8 cellular contexts compared by ENCODE assay signal in the genomic region with DNA sequence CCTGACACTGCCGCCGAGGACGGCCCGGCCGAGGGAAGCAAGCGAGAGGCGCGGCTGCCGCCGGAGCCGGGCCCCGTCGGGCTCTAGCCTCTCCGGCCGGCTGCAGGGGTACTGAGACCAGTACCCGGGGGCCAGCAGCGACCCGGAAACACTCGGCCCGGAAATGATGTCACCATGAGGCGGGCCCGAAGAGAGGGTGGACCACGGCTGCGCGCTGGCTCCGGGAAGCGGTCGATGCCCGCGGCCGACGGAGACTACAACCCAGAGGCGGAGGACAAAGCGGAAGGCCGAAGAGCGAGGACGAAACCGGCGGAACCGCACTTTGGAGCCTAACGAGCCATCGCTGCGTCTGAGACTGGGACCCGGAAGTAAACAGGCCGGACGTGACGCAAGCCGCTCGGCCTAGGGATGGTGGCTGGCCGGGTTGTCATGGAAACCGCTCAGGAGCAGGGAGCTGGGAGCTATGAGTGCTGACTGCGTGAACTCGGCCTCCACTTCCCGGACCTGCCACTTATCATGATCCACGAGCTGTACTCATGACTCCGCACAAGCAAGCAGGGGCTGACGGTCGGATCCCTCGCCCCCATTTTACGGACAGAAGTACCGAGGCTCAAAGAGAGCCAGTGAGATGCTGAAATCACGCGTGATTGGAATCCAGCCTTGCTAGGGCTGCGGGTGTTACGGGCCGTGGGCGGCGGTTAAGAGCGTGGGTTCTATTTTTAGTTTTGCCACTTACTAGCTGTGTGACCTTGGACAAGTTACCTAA. TPM values are rescaled to one million over a fixed set of nuclear protein-coding genes. Genes with fewer than 3 reads are reported as not detected.
A peak's percentile ranks its signal among the peaks of the same experiment; 100 is the strongest.
DNase-seq lines count a peak whose midpoint lies in the region; ATAC-seq and TF ChIP-seq lines count a peak whose summit lies in the region.

A gene with protein sequence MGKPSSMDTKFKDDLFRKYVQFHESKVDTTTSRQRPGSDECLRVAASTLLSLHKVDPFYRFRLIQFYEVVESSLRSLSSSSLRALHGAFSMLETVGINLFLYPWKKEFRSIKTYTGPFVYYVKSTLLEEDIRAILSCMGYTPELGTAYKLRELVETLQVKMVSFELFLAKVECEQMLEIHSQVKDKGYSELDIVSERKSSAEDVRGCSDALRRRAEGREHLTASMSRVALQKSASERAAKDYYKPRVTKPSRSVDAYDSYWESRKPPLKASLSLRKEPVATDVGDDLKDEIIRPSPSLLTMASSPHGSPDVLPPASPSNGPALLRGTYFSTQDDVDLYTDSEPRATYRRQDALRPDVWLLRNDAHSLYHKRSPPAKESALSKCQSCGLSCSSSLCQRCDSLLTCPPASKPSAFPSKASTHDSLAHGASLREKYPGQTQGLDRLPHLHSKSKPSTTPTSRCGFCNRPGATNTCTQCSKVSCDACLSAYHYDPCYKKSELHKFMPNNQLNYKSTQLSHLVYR (minus strand): TSS at position 150 of the 766 bp plus-strand sequence. CDS start 7,039 bp downstream, outside the sequence.

- peak within 1 kb of the TSS; percentile 95 for H3K9ac ChIP-seq in SK-N-MC (ENCODE audit: insufficient read length)

- H3K27ac ChIP-seq in SK-N-MC (peak within 1 kb of the TSS; percentile 98), testis (peak within 1 kb of the TSS; percentile 98 to 99)

- DNase-seq in GM04504 (ENCODE audit: low read depth) (peak; percentile 86), HFF-Myc (ENCODE audit: extremely low read depth, low read depth) (peak; percentile 82), NAMALWA (ENCODE audit: low spot score) (peak; percentile 96), SK-N-MC (ENCODE audit: low read depth, low spot score) (peak; percentile 72), glomerular visceral epithelial cell (ENCODE audit: extremely low spot score) (peak; percentile 96), omental fat pad (ENCODE audit: low spot score) (peak; percentile 99), testis (peak; percentile 99)
- DNase-seq in activated naive CD4-positive, alpha-beta T cell treated with anti-CD3 and anti-CD28 coated beads, Interleukin-2, amount 50 U/mL, for 16 hours, result peak; percentile 90

- no peaks in the 10 kb centered on the region for H3K9me3 ChIP-seq in SK-N-MC (ENCODE audit: low read depth, low read length)
- no peaks in the 10 kb centered on the region for H3K9me3 ChIP-seq in testis

- H3K27me3 ChIP-seq in testis, result no peaks in the 10 kb centered on the region

- H3K4me3 ChIP-seq in HFF-Myc (replicated peaks; ENCODE audit: low read depth, low read length) (peak within 1 kb of the TSS; percentile 95), SK-N-MC (peak within 1 kb of the TSS; percentile 91), testis (peak within 1 kb of the TSS; percentile 96 to 99)

- H3K36me3 ChIP-seq in SK-N-MC (ENCODE audit: insufficient read depth, low read length), result no peaks in the 10 kb centered on the region
- H3K36me3 ChIP-seq in testis (ENCODE audit: low read depth, missing control alignments), result no peaks in the 10 kb centered on the region

- peak; percentile 90 for ATAC-seq in omental fat pad (ENCODE audit: low FRiP score)

- peak; percentile 38 for TF ChIP-seq POLR2A in testis (IDR thresholded peaks at IDR 0.05)

- peaks cover 24% of the 10 kb centered on the region for H3K4me1 ChIP-seq in testis

- intact Hi-C loops in testis (cut with DNase I; ENCODE audit: low total_unique reads), result no loop called here

- no peak for TF ChIP-seq CTCF in HFF-Myc (IDR thresholded peaks at IDR 0.05; ENCODE audit: low read depth, low read length, missing control alignments)
- no peak for TF ChIP-seq CTCF in omental fat pad (IDR thresholded peaks at IDR 0.05)
- no peak for TF ChIP-seq CTCF in testis (IDR thresholded peaks at IDR 0.05)

- WGBS in testis, 2 donors, result 0 to 1% methylated on average over 44 to 58 of the region's 69 CpGs

RNA-seq across cellular contexts. Expression of the gene that starts here (rescaled TPM):
- total RNA-seq in omental fat pad (1 to 10 TPM; 3.3 to 6.4 (median 3.6) TPM), testis (10 to 100 TPM; 21.9 to 26.0 TPM)
- 30.7 TPM for polyA plus RNA-seq in testis (ENCODE audit: insufficient read depth, low read depth, low replicate concordance)

Comparison
In these comparisons a context has a peak if more than half of its experiments do, and no peak if none do; other contexts are left out.
1. Peak in every context shown above with its lines: DNase-seq, ATAC-seq, H3K4me3 ChIP-seq and H3K27ac ChIP-seq.